Comparison of ENCODE assay signal across 1 cellular context in genomic region chr5:179786861-179787260, GRCh38.
A peak's percentile ranks its signal among the peaks of the same experiment; 100 is the strongest.
TF ChIP-seq lines count a peak whose summit lies in the region.

No MANE protein-coding gene starts in this region.

TF ChIP-seq in HepG2, 621 proteins besides CTCF, POLR2A, EP300 and RAD21:
- TF ChIP-seq KDM5B (CRISPR knock-in tag; IDR thresholded peaks at IDR 0.05; ENCODE audit: borderline replicate concordance) (no peak), SMAD9 (CRISPR knock-in tag; IDR thresholded peaks at IDR 0.05) (no peak), LRRFIP1 (CRISPR knock-in tag; conservative IDR thresholded peaks at IDR 0.05) (no peak), ZSCAN12 (CRISPR knock-in tag; IDR thresholded peaks at IDR 0.05) (no peak), ZNF747 (CRISPR knock-in tag; IDR thresholded peaks at IDR 0.05; ENCODE audit: borderline replicate concordance) (no peak), ZNF773 (CRISPR knock-in tag; IDR thresholded peaks at IDR 0.05; ENCODE audit: borderline replicate concordance) (no peak), AGO2 (optimal IDR thresholded peaks at IDR 0.05; ENCODE audit: low read depth, low read length) (peak; percentile 49), MXD1 (CRISPR knock-in tag; IDR thresholded peaks at IDR 0.05) (no peak), MXD4 (CRISPR knock-in tag; IDR thresholded peaks at IDR 0.05) (no peak)
